8 cellular contexts compared by ENCODE assay signal in genomic region chr15:85667491-85668424, GRCh38.
DNase-seq lines count a peak whose midpoint lies in the region; ATAC-seq and TF ChIP-seq lines count a peak whose summit lies in the region.

No MANE protein-coding gene starts in this region.

- no peaks in the 10 kb centered on the region for H3K9me3 ChIP-seq in hepatocyte (ENCODE audit: low read depth)

- DNase-seq in activated gamma-delta T cell treated with Interleukin-2 at 50 U/mL for 16 hours = peak; percentile 58
- DNase-seq in activated gamma-delta T cell (lab: John Stamatoyannopoulos, UW) = no peak
- peak; percentile 85 for DNase-seq in OCI-M1 (lab: John Stamatoyannopoulos, UW)
- peak; percentile 92 for DNase-seq in amniotic stem cell (lab: John Stamatoyannopoulos, UW)
- peak; percentile 85 for DNase-seq in hepatocyte (ENCODE audit: low spot score)
- DNase-seq in stimulated activated CD4-positive, alpha-beta T cell treated with anti-CD3 and anti-CD28 coated beads, Interleukin-2, amount 100 ng/mL, for 24 hours = peak; percentile 22 to 47
- no peak for DNase-seq in substantia nigra (lab: John Stamatoyannopoulos, UW)

- H3K4me3 ChIP-seq in hepatocyte = no peak overlapping the region

- H3K36me3 ChIP-seq in hepatocyte (replicated peaks; ENCODE audit: insufficient read depth, low read depth) = no peaks in the 10 kb centered on the region

- peaks cover 15% of the 10 kb centered on the region for H3K4me1 ChIP-seq in hepatocyte (ENCODE audit: insufficient read depth)

- H3K4me2 ChIP-seq in hepatocyte = peak overlapping the region; percentile 41

- H3K79me2 ChIP-seq in hepatocyte = peaks cover 8% of the 10 kb centered on the region

- WGBS in hepatocyte (ENCODE audit: low lambda C conversion rate, missing lambda C conversion rate) = 46% methylated on average over 5 of the region's 5 CpGs

- no peak overlapping the region for H2AFZ ChIP-seq in hepatocyte

- ATAC-seq in HG02884 (IDR thresholded peaks at IDR 0.05; ENCODE audit: unreplicated experiment) = peak; percentile 86

- no peaks in the 10 kb centered on the region for H4K20me1 ChIP-seq in hepatocyte (ENCODE audit: insufficient read depth, poor library complexity, severe bottlenecking)

- no peaks in the 10 kb centered on the region for H3K27me3 ChIP-seq in hepatocyte

- H3K9me2 ChIP-seq in hepatocyte (replicated peaks; ENCODE audit: insufficient read depth) = no peaks in the 10 kb centered on the region

- peak overlapping the region; percentile 90 for H3K27ac ChIP-seq in hepatocyte
- H3K27ac ChIP-seq in substantia nigra (ENCODE audit: low read depth, low read length, poor library complexity, severe bottlenecking) = no peak overlapping the region

- no peak for TF ChIP-seq CTCF in hepatocyte (IDR thresholded peaks at IDR 0.05; ENCODE audit: poor library complexity)

Comparison
In these comparisons a context has a peak if more than half of its experiments do, and no peak if none do; other contexts are left out.
1. DNase-seq: peak in activated gamma-delta T cell treated with Interleukin-2 at 50 U/mL for 16 hours (single experiment), OCI-M1 (single experiment), amniotic stem cell (single experiment), hepatocyte (single experiment) and stimulated activated CD4-positive, alpha-beta T cell treated with anti-CD3 and anti-CD28 coated beads, Interleukin-2, amount 100 ng/mL, for 24 hours (2 of 2); none in activated gamma-delta T cell (single experiment) and substantia nigra (0 of 49).